ENCODE assay signal across 29 cellular contexts in the genomic region with DNA sequence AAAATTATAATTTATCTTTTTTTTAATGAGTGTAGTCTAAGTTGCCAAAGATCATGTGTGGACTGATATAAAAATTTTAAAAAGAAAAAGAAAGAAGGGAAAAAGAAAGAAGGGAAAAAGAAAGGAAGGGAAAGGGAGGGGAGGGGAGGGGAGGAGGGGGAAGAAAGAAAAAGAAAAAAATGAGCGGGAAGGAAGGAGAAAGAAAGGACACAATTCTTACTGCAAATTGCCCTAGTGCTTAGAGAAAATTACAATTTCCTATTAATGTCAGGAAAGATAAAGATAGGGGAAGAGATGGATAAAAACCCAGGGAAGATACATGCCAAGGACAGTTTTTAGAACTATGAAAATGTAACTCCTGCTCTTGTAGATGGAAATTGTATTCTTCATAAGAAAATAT.
"Had no signal": no experiment of that assay in that cellular context is flagged by ENCODE, and none has a peak within 500 bp of the region (broad histone marks: within the 10 kb centered on the region; RNA-seq: fewer than 3 reads in every experiment).

No MANE protein-coding gene starts in this region.

- FAIRE-seq: urothelium cell line had no signal

- H3K36me3 Mint-ChIP-seq: stimulated activated effector memory CD8-positive, alpha-beta T cell treated with anti-CD3 and anti-CD28 coated beads, Interleukin-12 subunit alpha, Interleukin-12 subunit beta, amount 100 ng/mL, for 72 hours; stimulated activated memory B cell treated with anti-CD40 and anti-IgM and Interleukin-4, amounts not matched to agents 10 μg/mL and 1 μg/mL and 100 μg/mL, for 72 hours; stimulated activated naive B cell treated with anti-CD40 and anti-IgM and Interleukin-4, amounts not matched to agents 10 μg/mL and 1 μg/mL and 100 μg/mL, for 72 hours; type B pancreatic cell had no signal

- H3K27ac Mint-ChIP-seq: stimulated activated effector memory CD8-positive, alpha-beta T cell treated with anti-CD3 and anti-CD28 coated beads, Interleukin-12 subunit alpha, Interleukin-12 subunit beta, amount 100 ng/mL, for 72 hours; stimulated activated memory B cell treated with anti-CD40 and anti-IgM and Interleukin-4, amounts not matched to agents 10 μg/mL and 1 μg/mL and 100 μg/mL, for 72 hours; stimulated activated naive B cell treated with anti-CD40 and anti-IgM and Interleukin-4, amounts not matched to agents 10 μg/mL and 1 μg/mL and 100 μg/mL, for 72 hours; stimulated activated naive CD8-positive, alpha-beta T cell treated with anti-CD3 and anti-CD28 coated beads, Interleukin-15, amount 100 ng/mL, for 72 hours; stimulated activated naive CD8-positive, alpha-beta T cell treated with anti-CD3 and anti-CD28 coated beads, Interleukin-15, Interleukin-2, amounts not matched to agents 100 ng/mL and 50 ng/mL, for 24 hours; type B pancreatic cell had no signal

- H3K27ac ChIP-seq: stomach, suprapubic skin, testis, thoracic aorta, thyroid gland, tibial artery, tibial nerve, transverse colon, upper lobe of left lung, upper lobe of right lung, uterus, vagina had no signal

- H3K9me3 Mint-ChIP-seq: stimulated activated memory B cell treated with anti-CD40 and anti-IgM and Interleukin-4, amounts not matched to agents 10 μg/mL and 1 μg/mL and 100 μg/mL, for 72 hours; type B pancreatic cell had no signal

- H3K27me3 Mint-ChIP-seq: stimulated activated memory B cell treated with anti-CD40 and anti-IgM and Interleukin-4, amounts not matched to agents 10 μg/mL and 1 μg/mL and 100 μg/mL, for 72 hours; stimulated activated naive CD8-positive, alpha-beta T cell treated with anti-CD3 and anti-CD28 coated beads, Interleukin-15, amount 100 ng/mL, for 72 hours; stimulated activated naive CD8-positive, alpha-beta T cell treated with anti-CD3 and anti-CD28 coated beads, Interleukin-15, Interleukin-2, amounts not matched to agents 100 ng/mL and 50 ng/mL, for 24 hours; type B pancreatic cell had no signal

- DNase-seq: stimulated activated CD4-positive, alpha-beta T cell treated with anti-CD3 and anti-CD28 coated beads, Interleukin-2, amount 100 ng/mL, for 48 hours; stimulated activated CD4-positive, alpha-beta T cell treated with anti-CD3 and anti-CD28 coated beads, Interleukin-4, amount 100 ng/mL, for 1 hour; stimulated activated CD4-positive, alpha-beta T cell treated with anti-CD3 and anti-CD28 coated beads, Interleukin-4, amount 100 ng/mL, for 24 hours; stimulated activated CD4-positive, alpha-beta T cell treated with anti-CD3 and anti-CD28 coated beads, Interleukin-4, amount 100 ng/mL, for 4 hours; stimulated activated CD8-positive, alpha-beta memory T cell treated with anti-CD3 and anti-CD28 coated beads, Interleukin-4, amount 100 ng/mL, for 48 hours; stimulated activated naive B cell treated with anti-CD40 and anti-IgM and Interleukin-4, amounts not matched to agents 10 μg/mL and 1 μg/mL and 100 μg/mL, for 72 hours; stimulated activated naive CD4-positive, alpha-beta T cell; stimulated activated naive CD4-positive, alpha-beta T cell treated with Interleukin-2 at 50 U/mL for 16 hours; stimulated activated naive CD8-positive, alpha-beta T cell treated with anti-CD3 and anti-CD28 coated beads, Interleukin-15, amount 100 ng/mL, for 72 hours; stimulated activated naive CD8-positive, alpha-beta T cell treated with anti-CD3 and anti-CD28 coated beads, Interleukin-15, Interleukin-2, amounts not matched to agents 100 U/mL and 50 U/mL, for 24 hours; stomach; substantia nigra; testis; thyroid gland; tibial artery; transverse colon; trophoblast cell; upper lobe of left lung; upper lobe of right lung; uterus had no signal

- H3K4me3 ChIP-seq: stomach, suprapubic skin, testis, thoracic aorta, thyroid gland, tibial artery, tibial nerve, transverse colon, upper lobe of left lung, upper lobe of right lung, uterus, vagina had no signal

- H3K4me1 Mint-ChIP-seq: stimulated activated effector memory CD8-positive, alpha-beta T cell treated with anti-CD3 and anti-CD28 coated beads, Interleukin-12 subunit alpha, Interleukin-12 subunit beta, amount 100 ng/mL, for 72 hours; stimulated activated memory B cell treated with anti-CD40 and anti-IgM and Interleukin-4, amounts not matched to agents 10 μg/mL and 1 μg/mL and 100 μg/mL, for 72 hours; stimulated activated naive B cell treated with anti-CD40 and anti-IgM and Interleukin-4, amounts not matched to agents 10 μg/mL and 1 μg/mL and 100 μg/mL, for 72 hours; stimulated activated naive CD8-positive, alpha-beta T cell treated with anti-CD3 and anti-CD28 coated beads, Interleukin-15, amount 100 ng/mL, for 72 hours had no signal

- H3K9me3 ChIP-seq: stomach, suprapubic skin, testis, thoracic aorta, thyroid gland, tibial artery, tibial nerve, transverse colon, upper lobe of left lung, upper lobe of right lung, uterus, vagina had no signal

- H3K4me3 Mint-ChIP-seq: stimulated activated effector memory CD8-positive, alpha-beta T cell treated with anti-CD3 and anti-CD28 coated beads, Interleukin-12 subunit alpha, Interleukin-12 subunit beta, amount 100 ng/mL, for 72 hours; stimulated activated memory B cell treated with anti-CD40 and anti-IgM and Interleukin-4, amounts not matched to agents 10 μg/mL and 1 μg/mL and 100 μg/mL, for 72 hours; stimulated activated naive B cell treated with anti-CD40 and anti-IgM and Interleukin-4, amounts not matched to agents 10 μg/mL and 1 μg/mL and 100 μg/mL, for 72 hours; stimulated activated naive CD8-positive, alpha-beta T cell treated with anti-CD3 and anti-CD28 coated beads, Interleukin-15, amount 100 ng/mL, for 72 hours; stimulated activated naive CD8-positive, alpha-beta T cell treated with anti-CD3 and anti-CD28 coated beads, Interleukin-15, Interleukin-2, amounts not matched to agents 100 ng/mL and 50 ng/mL, for 24 hours; type B pancreatic cell had no signal

- H3K27me3 ChIP-seq: stomach, suprapubic skin, testis, thyroid gland, tibial artery, tibial nerve, transverse colon, upper lobe of left lung, upper lobe of right lung, uterus, vagina had no signal

- H3K36me3 ChIP-seq: stomach, suprapubic skin, thoracic aorta, thyroid gland, tibial artery, tibial nerve, transverse colon, upper lobe of left lung, upper lobe of right lung, uterus, vagina had no signal

- ATAC-seq: stimulated activated effector memory CD8-positive, alpha-beta T cell treated with anti-CD3 and anti-CD28 coated beads, Interleukin-12 subunit alpha, Interleukin-12 subunit beta, amount 100 ng/mL, for 72 hours; stimulated activated memory B cell treated with anti-CD40 and anti-IgM and Interleukin-4, amounts not matched to agents 10 μg/mL and 1 μg/mL and 100 μg/mL, for 72 hours; stimulated activated naive B cell treated with anti-CD40 and anti-IgM and Interleukin-4, amounts not matched to agents 10 μg/mL and 1 μg/mL and 100 μg/mL, for 72 hours; stimulated activated naive CD8-positive, alpha-beta T cell treated with anti-CD3 and anti-CD28 coated beads, Interleukin-15, amount 100 ng/mL, for 72 hours; stimulated activated naive CD8-positive, alpha-beta T cell treated with anti-CD3 and anti-CD28 coated beads, Interleukin-15, Interleukin-2, amounts not matched to agents 100 U/mL and 50 U/mL, for 24 hours; upper lobe of right lung had no signal

- H3K4me1 ChIP-seq: stomach, suprapubic skin, testis, thyroid gland, tibial artery, tibial nerve, transverse colon, upper lobe of left lung, upper lobe of right lung, uterus, vagina had no signal
